1 cellular context compared by ENCODE assay signal in the genomic region with DNA sequence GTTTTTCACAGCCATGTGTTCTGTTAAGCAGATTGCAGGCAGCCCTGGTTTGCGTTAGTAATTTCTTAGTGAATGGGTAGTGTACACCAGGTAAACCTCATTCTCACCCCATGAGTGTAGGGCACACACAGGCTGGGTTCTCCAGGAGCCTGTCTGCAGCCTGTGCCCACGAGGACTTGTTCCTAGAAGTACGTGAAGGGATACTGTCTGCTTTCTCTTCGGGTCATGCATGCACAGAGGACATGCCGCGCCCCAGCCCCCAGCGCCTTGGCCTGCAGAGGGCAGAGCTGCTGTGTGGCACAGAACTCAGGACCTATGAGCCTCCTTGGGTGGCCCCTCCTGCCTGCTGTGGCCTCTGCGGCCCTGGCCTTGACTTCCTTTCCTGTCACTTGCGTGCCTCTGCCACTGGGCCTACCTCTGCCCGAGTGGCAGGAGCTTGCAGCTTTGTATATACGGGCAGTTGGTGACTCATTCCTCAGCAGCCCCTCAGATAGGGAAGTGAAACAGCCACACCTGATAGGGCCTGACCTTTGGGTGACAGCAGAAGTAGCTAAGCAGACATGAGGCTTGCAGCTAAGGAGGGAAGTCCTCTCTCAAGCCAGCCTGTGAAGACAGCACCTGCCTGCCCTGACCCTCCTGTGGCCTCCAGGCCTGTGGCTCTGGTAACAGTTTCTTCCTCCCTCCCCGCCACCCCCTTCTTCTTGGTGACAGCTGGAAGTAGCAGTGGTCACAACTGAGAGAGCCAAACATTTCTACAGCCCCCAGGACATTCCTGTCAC.
TF ChIP-seq lines count a peak whose summit lies in the region.

No MANE protein-coding gene starts in this region.

TF ChIP-seq in K562, 482 proteins besides CTCF, POLR2A, EP300 and RAD21 (continued from another document and continues in another):
- TF ChIP-seq TEAD4 (IDR thresholded peaks at IDR 0.05; ENCODE audit: low read length) = 0 out of 2 replicates have a peak, but pooled peaks have one; percentile 17
- no peak for TF ChIP-seq TEAD4 (CRISPR knock-in tag; IDR thresholded peaks at IDR 0.05; ENCODE audit: borderline replicate concordance)
- TF ChIP-seq, protein P1, sequence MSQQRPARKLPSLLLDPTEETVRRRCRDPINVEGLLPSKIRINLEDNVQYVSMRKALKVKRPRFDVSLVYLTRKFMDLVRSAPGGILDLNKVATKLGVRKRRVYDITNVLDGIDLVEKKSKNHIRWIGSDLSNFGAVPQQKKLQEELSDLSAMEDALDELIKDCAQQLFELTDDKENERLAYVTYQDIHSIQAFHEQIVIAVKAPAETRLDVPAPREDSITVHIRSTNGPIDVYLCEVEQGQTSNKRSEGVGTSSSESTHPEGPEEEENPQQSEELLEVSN (IDR thresholded peaks at IDR 0.05; ENCODE audit: borderline replicate concordance in 1 of 2, extremely low read depth in 1 of 2, insufficient read depth in 1 of 2, insufficient read length in 1 of 2, low read depth in 1 of 2, low read length in 1 of 2, poor library complexity in 1 of 2, severe bottlenecking in 1 of 2) = peak in 1 of 2 experiments; percentile 91
- no peak for TF ChIP-seq ZNF165 (CRISPR knock-in tag; IDR thresholded peaks at IDR 0.05; ENCODE audit: borderline replicate concordance)
- TF ChIP-seq, protein P2, sequence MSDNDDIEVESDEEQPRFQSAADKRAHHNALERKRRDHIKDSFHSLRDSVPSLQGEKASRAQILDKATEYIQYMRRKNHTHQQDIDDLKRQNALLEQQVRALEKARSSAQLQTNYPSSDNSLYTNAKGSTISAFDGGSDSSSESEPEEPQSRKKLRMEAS (CRISPR knock-in tag; IDR thresholded peaks at IDR 0.05) = peak; percentile 59; the same call in 1 of the 2 replicates
- no peak for TF ChIP-seq DDX20 (tag; IDR thresholded peaks at IDR 0.05; ENCODE audit: low read depth)
- TF ChIP-seq FOXP1 (CRISPR knock-in tag; IDR thresholded peaks at IDR 0.05) = no peak
- TF ChIP-seq ZNF23 (CRISPR knock-in tag; IDR thresholded peaks at IDR 0.05) = no peak
- TF ChIP-seq, protein P3, sequence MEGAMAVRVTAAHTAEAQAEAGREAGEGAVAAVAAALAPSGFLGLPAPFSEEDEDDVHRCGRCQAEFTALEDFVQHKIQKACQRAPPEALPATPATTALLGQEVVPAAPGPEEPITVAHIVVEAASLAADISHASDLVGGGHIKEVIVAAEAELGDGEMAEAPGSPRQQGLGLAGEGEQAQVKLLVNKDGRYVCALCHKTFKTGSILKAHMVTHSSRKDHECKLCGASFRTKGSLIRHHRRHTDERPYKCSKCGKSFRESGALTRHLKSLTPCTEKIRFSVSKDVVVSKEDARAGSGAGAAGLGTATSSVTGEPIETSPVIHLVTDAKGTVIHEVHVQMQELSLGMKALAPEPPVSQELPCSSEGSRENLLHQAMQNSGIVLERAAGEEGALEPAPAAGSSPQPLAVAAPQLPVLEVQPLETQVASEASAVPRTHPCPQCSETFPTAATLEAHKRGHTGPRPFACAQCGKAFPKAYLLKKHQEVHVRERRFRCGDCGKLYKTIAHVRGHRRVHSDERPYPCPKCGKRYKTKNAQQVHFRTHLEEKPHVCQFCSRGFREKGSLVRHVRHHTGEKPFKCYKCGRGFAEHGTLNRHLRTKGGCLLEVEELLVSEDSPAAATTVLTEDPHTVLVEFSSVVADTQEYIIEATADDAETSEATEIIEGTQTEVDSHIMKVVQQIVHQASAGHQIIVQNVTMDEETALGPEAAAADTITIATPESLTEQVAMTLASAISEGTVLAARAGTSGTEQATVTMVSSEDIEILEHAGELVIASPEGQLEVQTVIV (CRISPR knock-in tag; IDR thresholded peaks at IDR 0.05; ENCODE audit: borderline replicate concordance) = no peak
- peak; percentile 79 for TF ChIP-seq DMBX1 (CRISPR knock-in tag; IDR thresholded peaks at IDR 0.05; ENCODE audit: borderline replicate concordance)
- TF ChIP-seq JUND (IDR thresholded peaks at IDR 0.05; ENCODE audit: borderline replicate concordance, low read depth, low read length) = peak; percentile 98
- TF ChIP-seq JUND (tag; IDR thresholded peaks at IDR 0.05; ENCODE audit: borderline replicate concordance, low read depth, low read length) = peak; percentile 94; the same call in 2 of the 3 replicates
- TF ChIP-seq, protein P4, sequence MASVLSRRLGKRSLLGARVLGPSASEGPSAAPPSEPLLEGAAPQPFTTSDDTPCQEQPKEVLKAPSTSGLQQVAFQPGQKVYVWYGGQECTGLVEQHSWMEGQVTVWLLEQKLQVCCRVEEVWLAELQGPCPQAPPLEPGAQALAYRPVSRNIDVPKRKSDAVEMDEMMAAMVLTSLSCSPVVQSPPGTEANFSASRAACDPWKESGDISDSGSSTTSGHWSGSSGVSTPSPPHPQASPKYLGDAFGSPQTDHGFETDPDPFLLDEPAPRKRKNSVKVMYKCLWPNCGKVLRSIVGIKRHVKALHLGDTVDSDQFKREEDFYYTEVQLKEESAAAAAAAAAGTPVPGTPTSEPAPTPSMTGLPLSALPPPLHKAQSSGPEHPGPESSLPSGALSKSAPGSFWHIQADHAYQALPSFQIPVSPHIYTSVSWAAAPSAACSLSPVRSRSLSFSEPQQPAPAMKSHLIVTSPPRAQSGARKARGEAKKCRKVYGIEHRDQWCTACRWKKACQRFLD (CRISPR knock-in tag; IDR thresholded peaks at IDR 0.05) = peak; percentile 16; the same call in 1 of the 2 replicates
- TF ChIP-seq YY1 (IDR thresholded peaks at IDR 0.05; ENCODE audit: borderline replicate concordance in 1 of 3, control insufficient read depth in 1 of 3, extremely low read depth in 1 of 3, insufficient read depth in 3 of 3, insufficient read length in 1 of 3, insufficient replicate concordance in 2 of 3, low read depth in 1 of 3, low read length in 2 of 3) = peak in 1 of 3 experiments; percentile 34
- no peak for TF ChIP-seq POU5F1 (IDR thresholded peaks at IDR 0.05; ENCODE audit: borderline replicate concordance, low read depth, low read length, partially characterized antibody)
- peak; percentile 35; the same call in 1 of the 2 replicates for TF ChIP-seq CBFA2T2 (conservative IDR thresholded peaks at IDR 0.05)
- no peak for TF ChIP-seq RBFOX2 (IDR thresholded peaks at IDR 0.05; ENCODE audit: low read depth, low read length)
- TF ChIP-seq MECOM (CRISPR knock-in tag; IDR thresholded peaks at IDR 0.05) = peak; percentile 41; the same call in 1 of the 2 replicates
- 0 out of 4 replicates have a peak, but pooled peaks of 1 of the 2 experiments have one; percentile 25 for TF ChIP-seq RCOR1 (IDR thresholded peaks at IDR 0.05; ENCODE audit: borderline replicate concordance in 1 of 2, low read depth in 2 of 2, low read length in 2 of 2)
- peak in 1 of 2 experiments; percentile 21; a peak in 2 of 4 replicates for TF ChIP-seq NRF1 (conservative IDR thresholded peaks at IDR 0.05 in 1 of 2, IDR thresholded peaks at IDR 0.05 in 1 of 2)
- TF ChIP-seq, protein P5, sequence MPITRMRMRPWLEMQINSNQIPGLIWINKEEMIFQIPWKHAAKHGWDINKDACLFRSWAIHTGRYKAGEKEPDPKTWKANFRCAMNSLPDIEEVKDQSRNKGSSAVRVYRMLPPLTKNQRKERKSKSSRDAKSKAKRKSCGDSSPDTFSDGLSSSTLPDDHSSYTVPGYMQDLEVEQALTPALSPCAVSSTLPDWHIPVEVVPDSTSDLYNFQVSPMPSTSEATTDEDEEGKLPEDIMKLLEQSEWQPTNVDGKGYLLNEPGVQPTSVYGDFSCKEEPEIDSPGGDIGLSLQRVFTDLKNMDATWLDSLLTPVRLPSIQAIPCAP (CRISPR knock-in tag; IDR thresholded peaks at IDR 0.05; ENCODE audit: borderline replicate concordance) = no peak
- TF ChIP-seq ZNF232 (CRISPR knock-in tag; IDR thresholded peaks at IDR 0.05) = no peak
- peak; percentile 3 for TF ChIP-seq NFYB (IDR thresholded peaks at IDR 0.05; ENCODE audit: extremely low read depth, insufficient read length)
- TF ChIP-seq, protein P6, sequence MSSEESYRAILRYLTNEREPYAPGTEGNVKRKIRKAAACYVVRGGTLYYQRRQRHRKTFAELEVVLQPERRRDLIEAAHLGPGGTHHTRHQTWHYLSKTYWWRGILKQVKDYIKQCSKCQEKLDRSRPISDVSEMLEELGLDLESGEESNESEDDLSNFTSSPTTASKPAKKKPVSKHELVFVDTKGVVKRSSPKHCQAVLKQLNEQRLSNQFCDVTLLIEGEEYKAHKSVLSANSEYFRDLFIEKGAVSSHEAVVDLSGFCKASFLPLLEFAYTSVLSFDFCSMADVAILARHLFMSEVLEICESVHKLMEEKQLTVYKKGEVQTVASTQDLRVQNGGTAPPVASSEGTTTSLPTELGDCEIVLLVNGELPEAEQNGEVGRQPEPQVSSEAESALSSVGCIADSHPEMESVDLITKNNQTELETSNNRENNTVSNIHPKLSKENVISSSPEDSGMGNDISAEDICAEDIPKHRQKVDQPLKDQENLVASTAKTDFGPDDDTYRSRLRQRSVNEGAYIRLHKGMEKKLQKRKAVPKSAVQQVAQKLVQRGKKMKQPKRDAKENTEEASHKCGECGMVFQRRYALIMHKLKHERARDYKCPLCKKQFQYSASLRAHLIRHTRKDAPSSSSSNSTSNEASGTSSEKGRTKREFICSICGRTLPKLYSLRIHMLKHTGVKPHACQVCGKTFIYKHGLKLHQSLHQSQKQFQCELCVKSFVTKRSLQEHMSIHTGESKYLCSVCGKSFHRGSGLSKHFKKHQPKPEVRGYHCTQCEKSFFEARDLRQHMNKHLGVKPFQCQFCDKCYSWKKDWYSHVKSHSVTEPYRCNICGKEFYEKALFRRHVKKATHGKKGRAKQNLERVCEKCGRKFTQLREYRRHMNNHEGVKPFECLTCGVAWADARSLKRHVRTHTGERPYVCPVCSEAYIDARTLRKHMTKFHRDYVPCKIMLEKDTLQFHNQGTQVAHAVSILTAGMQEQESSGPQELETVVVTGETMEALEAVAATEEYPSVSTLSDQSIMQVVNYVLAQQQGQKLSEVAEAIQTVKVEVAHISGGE (CRISPR knock-in tag; IDR thresholded peaks at IDR 0.05) = 0 out of 6 replicates have a peak, but pooled peaks of 1 of the 3 experiments have one; percentile 7
- TF ChIP-seq OTX1 (CRISPR knock-in tag; IDR thresholded peaks at IDR 0.05) = no peak
- TF ChIP-seq, protein P7, sequence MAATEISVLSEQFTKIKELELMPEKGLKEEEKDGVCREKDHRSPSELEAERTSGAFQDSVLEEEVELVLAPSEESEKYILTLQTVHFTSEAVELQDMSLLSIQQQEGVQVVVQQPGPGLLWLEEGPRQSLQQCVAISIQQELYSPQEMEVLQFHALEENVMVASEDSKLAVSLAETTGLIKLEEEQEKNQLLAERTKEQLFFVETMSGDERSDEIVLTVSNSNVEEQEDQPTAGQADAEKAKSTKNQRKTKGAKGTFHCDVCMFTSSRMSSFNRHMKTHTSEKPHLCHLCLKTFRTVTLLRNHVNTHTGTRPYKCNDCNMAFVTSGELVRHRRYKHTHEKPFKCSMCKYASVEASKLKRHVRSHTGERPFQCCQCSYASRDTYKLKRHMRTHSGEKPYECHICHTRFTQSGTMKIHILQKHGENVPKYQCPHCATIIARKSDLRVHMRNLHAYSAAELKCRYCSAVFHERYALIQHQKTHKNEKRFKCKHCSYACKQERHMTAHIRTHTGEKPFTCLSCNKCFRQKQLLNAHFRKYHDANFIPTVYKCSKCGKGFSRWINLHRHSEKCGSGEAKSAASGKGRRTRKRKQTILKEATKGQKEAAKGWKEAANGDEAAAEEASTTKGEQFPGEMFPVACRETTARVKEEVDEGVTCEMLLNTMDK (IDR thresholded peaks at IDR 0.05; ENCODE audit: borderline replicate concordance, insufficient read depth, low read depth, low read length, poor library complexity, severe bottlenecking) = no peak
- TF ChIP-seq NR2C1 (IDR thresholded peaks at IDR 0.05) = peak; percentile 67; the same call in 1 of the 2 replicates
- peak; percentile 75 for TF ChIP-seq NR2C1 (tag; IDR thresholded peaks at IDR 0.05)
- peak; percentile 60 for TF ChIP-seq CBFA2T3 (IDR thresholded peaks at IDR 0.05)
- TF ChIP-seq SMARCA5 (IDR thresholded peaks at IDR 0.05) = 0 out of 2 replicates have a peak, but pooled peaks have one; percentile 64
- peak; percentile 57 for TF ChIP-seq TCF3 (CRISPR knock-in tag; IDR thresholded peaks at IDR 0.05)
- no peak for TF ChIP-seq SMC3 (conservative IDR thresholded peaks at IDR 0.05; ENCODE audit: insufficient read depth, low read depth, low read length)
- peak; percentile 53; the same call in 1 of the 2 replicates for TF ChIP-seq HDAC2 (IDR thresholded peaks at IDR 0.05)
- TF ChIP-seq SPI1 (IDR thresholded peaks at IDR 0.05; ENCODE audit: borderline replicate concordance, low read depth, low read length) = peak; percentile 96
- TF ChIP-seq GABPB2 (CRISPR knock-in tag; conservative IDR thresholded peaks at IDR 0.05) = 0 out of 2 replicates have a peak, but pooled peaks have one; percentile 41
- peak; percentile 8 for TF ChIP-seq KDM5B (IDR thresholded peaks at IDR 0.05; ENCODE audit: insufficient replicate concordance, low read depth, low read length)
- TF ChIP-seq, protein P8, sequence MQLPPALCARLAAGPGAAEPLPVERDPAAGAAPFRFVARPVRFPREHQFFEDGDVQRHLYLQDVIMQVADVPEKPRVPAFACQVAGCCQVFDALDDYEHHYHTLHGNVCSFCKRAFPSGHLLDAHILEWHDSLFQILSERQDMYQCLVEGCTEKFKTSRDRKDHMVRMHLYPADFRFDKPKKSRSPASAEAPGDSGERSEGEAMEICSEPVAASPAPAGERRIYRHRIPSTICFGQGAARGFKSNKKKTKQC (CRISPR knock-in tag; IDR thresholded peaks at IDR 0.05) = no peak
- TF ChIP-seq PTRF (tag; IDR thresholded peaks at IDR 0.05) = 0 out of 2 replicates have a peak, but pooled peaks have one; percentile 6
- TF ChIP-seq, protein P9, sequence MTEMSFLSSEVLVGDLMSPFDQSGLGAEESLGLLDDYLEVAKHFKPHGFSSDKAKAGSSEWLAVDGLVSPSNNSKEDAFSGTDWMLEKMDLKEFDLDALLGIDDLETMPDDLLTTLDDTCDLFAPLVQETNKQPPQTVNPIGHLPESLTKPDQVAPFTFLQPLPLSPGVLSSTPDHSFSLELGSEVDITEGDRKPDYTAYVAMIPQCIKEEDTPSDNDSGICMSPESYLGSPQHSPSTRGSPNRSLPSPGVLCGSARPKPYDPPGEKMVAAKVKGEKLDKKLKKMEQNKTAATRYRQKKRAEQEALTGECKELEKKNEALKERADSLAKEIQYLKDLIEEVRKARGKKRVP (CRISPR knock-in tag; IDR thresholded peaks at IDR 0.05) = no peak
